ENCODE assay signal across 6 cellular contexts in genomic region chr3:78687520-78687919, GRCh38.
"Had no signal": no experiment of that assay in that cellular context is flagged by ENCODE, and none has a peak within 500 bp of the region (broad histone marks: within the 10 kb centered on the region; RNA-seq: fewer than 3 reads in every experiment).

No MANE protein-coding gene starts in this region.

- ATAC-seq: K562 had no signal

- H3K9ac ChIP-seq: KMS-11 had no signal

- FAIRE-seq: HTR-8/SVneo, K562 had no signal

- H3K27ac ChIP-seq: HL-60, KMS-11 had no signal

- DNase-seq: KBM-7, KG1 had no signal

- H3K4me2 ChIP-seq: KMS-11 had no signal

- H3K4me3 ChIP-seq: K562 had no signal
